20 cellular contexts compared by ENCODE assay signal in the genomic region with DNA sequence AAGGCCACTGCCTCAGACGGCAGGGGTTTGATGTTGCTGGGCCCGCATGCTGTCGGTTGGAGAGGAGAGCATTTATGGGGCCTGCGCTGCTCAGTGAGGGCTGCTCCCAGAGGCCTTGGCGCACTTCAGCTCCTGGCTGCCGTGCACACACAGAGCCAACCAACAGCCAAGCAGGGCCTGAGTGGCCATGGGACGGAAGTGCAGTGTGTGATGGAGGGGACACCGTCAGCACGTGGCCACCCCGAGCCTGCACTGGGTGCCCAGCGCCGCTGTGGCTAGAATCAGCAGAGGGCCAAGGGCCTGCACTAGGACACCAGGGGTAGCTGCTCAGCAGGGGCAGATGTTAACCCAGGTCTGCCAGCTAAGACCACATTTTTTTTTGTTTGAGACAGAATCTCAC. TPM values are rescaled to one million over a fixed set of nuclear protein-coding genes. Genes with fewer than 3 reads are reported as not detected.
DNase-seq lines count a peak whose midpoint lies in the region; FAIRE-seq and TF ChIP-seq lines count a peak whose summit lies in the region.
"Had no signal": no experiment of that assay in that cellular context is flagged by ENCODE, and none has a peak within 500 bp of the region (broad histone marks: within the 10 kb centered on the region; RNA-seq: fewer than 3 reads in every experiment).

No MANE protein-coding gene starts in this region.

- H2AFZ ChIP-seq in H1 (ENCODE audit: low read length) = no peak overlapping the region
- H2AFZ ChIP-seq in neuronal stem cell (ENCODE audit: low read length) = no peak overlapping the region

- 95% methylated on average over 12 of the region's 12 CpGs; no CpG with 5 or more reads in 1 of the 2 experiments for WGBS in H1 (ENCODE audit: extremely low coverage in 1 of 2, insufficient coverage in 1 of 2, insufficient read length in 1 of 2, insufficient replicate concordance in 2 of 2, low coverage in 1 of 2, low lambda C conversion rate in 2 of 2, missing lambda C conversion rate in 1 of 2), 2 experiments
- WGBS in neuronal stem cell (ENCODE audit: extremely low coverage in 2 of 2, insufficient read length in 2 of 2, insufficient replicate concordance in 1 of 2), 2 donors = no CpG with 5 or more reads among the region's 12 CpGs

- DNase-seq in GM20000 (ENCODE audit: low spot score) = peak; percentile 2
- peak; percentile 52 for DNase-seq in H7
- DNase-seq in H1 (ENCODE audit: low read depth in 1 of 2, low spot score in 2 of 2) = no peak
- no peak for DNase-seq in neuronal stem cell (ENCODE audit: low spot score)
- DNase-seq in SW 1271 (lab: John Stamatoyannopoulos, UW) = no peak
- no peak for DNase-seq in stimulated activated CD4-positive, alpha-beta T cell treated with anti-CD3 and anti-CD28 coated beads, Interleukin-12 subunit alpha, Interleukin-12 subunit beta, amount 100 ng/mL, for 4 hours
- DNase-seq in NCI-H128 (lab: John Stamatoyannopoulos, UW; ENCODE audit: unreplicated experiment) = no peak
- DNase-seq: AML-193; CD4-positive, alpha-beta T cell; DMS153; DMS79; GDM1; GOT3; HCEC 1CT; IMR-90; KBM-7 had no signal

- TF ChIP-seq CTCF in GM20000 (IDR thresholded peaks at IDR 0.05; ENCODE audit: extremely low read depth, missing control alignments) (no peak), H1 (IDR thresholded peaks at IDR 0.05; ENCODE audit: control extremely low read depth in 1 of 3, insufficient read depth in 1 of 3, low read depth in 1 of 3, low read length in 3 of 3) (no peak)

- H3K9ac ChIP-seq in H1 (replicated peaks in 1 of 4; ENCODE audit: extremely low read depth in 1 of 4, low read depth in 3 of 4, low read length in 3 of 4) (no peak overlapping the region), neuronal stem cell (ENCODE audit: low read depth, low read length, poor library complexity) (peak overlapping the region; percentile 68)

- POLR2A ChIA-PET in H1 (lab: Charles Lee; ENCODE audit: partially characterized antibody) = interaction anchor here (0.9 to 1.4 kb wide), 2 partner anchors 9 to 56 kb away, joined by 3 read pairs; no protein-coding TSS in a partner anchor

- FAIRE-seq in H1 (lab: Jason Lieb, UNC) = no peak
- FAIRE-seq: A549, GM12892 had no signal

- no peak overlapping the region for H3K14ac ChIP-seq in H1 (ENCODE audit: insufficient read length)
- H3K14ac ChIP-seq in neuronal stem cell (ENCODE audit: low read length) = peak overlapping the region; percentile 67

- 0 out of 2 replicates have a peak overlapping the region, but pooled peaks have one; percentile 45 for H2AK5ac ChIP-seq in H1 (ENCODE audit: low read depth, low read length)
- H2AK5ac ChIP-seq in neuronal stem cell (ENCODE audit: low read depth, low read length) = peak overlapping the region; percentile 91

- no peak overlapping the region for H2BK20ac ChIP-seq in H1 (ENCODE audit: low read length)

- H3K4ac ChIP-seq in H1 (replicated peaks; ENCODE audit: insufficient read length, low read depth, low read length) (no peak overlapping the region), neuronal stem cell (ENCODE audit: low read length) (peak overlapping the region; percentile 31)

- H4K8ac ChIP-seq in H1 (ENCODE audit: extremely low read depth, insufficient read depth, low read length) (no peak overlapping the region), neuronal stem cell (ENCODE audit: low read depth, low read length) (no peak overlapping the region)

- no peak overlapping the region for H4K5ac ChIP-seq in H1 (ENCODE audit: insufficient read length, low read depth, low read length)

- H3K18ac ChIP-seq in H1 (ENCODE audit: extremely low read depth, low read length) (no peak overlapping the region), neuronal stem cell (ENCODE audit: low read length) (peak overlapping the region; percentile 44)

- CTCF ChIA-PET in H1 (lab: Charles Lee; ENCODE audit: partially characterized antibody) = interaction anchor here (0.9 to 7.8 kb wide), 11 partner anchors 8 to 70 kb away, joined by 3 to 98 read pairs (median 4); a partner anchor contains a TSS

- H2BK12ac ChIP-seq in H1 (ENCODE audit: low read depth, low read length) = 0 out of 2 replicates have a peak overlapping the region, but pooled peaks have one; percentile 2
- no peak overlapping the region for H2BK12ac ChIP-seq in neuronal stem cell (ENCODE audit: low read length)

- H3K79me2 ChIP-seq in H1 (ENCODE audit: control insufficient read depth in 1 of 2, insufficient read depth in 2 of 2, low read length in 2 of 2) = no peaks in the 10 kb centered on the region

- no peaks in the 10 kb centered on the region for H3K9me3 ChIP-seq in H1 (ENCODE audit: insufficient read depth in 2 of 2, low read depth in 1 of 2, low read length in 1 of 2)
- no peaks in the 10 kb centered on the region for H3K9me3 ChIP-seq in neuronal stem cell (replicated peaks in 1 of 2; ENCODE audit: control insufficient read depth in 2 of 2, insufficient read depth in 1 of 2, low read depth in 1 of 2, low read length in 2 of 2)
- H3K9me3 ChIP-seq: A549 had no signal

- H4K91ac ChIP-seq in H1 (replicated peaks; ENCODE audit: insufficient read length, low read length) (no peak overlapping the region), neuronal stem cell (ENCODE audit: low read depth, low read length, poor library complexity) (no peak overlapping the region)

- H3K23ac ChIP-seq in H1 (ENCODE audit: insufficient read length) (no peak overlapping the region), neuronal stem cell (ENCODE audit: low read depth, low read length, poor library complexity) (peak overlapping the region; percentile 25)

- no peak for TF ChIP-seq RAD21 in H1 (IDR thresholded peaks at IDR 0.05 in 1 of 2, conservative IDR thresholded peaks at IDR 0.05 in 1 of 2; ENCODE audit: low read depth in 2 of 2, low read length in 2 of 2)

- 0 out of 2 replicates have a peak, but pooled peaks cover 1% of the 10 kb centered on the region for H3K36me3 ChIP-seq in H7 (replicated peaks; ENCODE audit: control insufficient read depth, insufficient read depth, low read length)
- no peaks in the 10 kb centered on the region for H3K36me3 ChIP-seq in H1 (ENCODE audit: control insufficient read depth in 2 of 4, insufficient read depth in 4 of 4, low read length in 3 of 4)
- H3K36me3 ChIP-seq in neuronal stem cell (replicated peaks in 1 of 2; ENCODE audit: control insufficient read depth in 2 of 2, insufficient read depth in 2 of 2, low read length in 2 of 2) = peaks cover 0 to 10% of the 10 kb centered on the region in 2 donors

- H2BK120ac ChIP-seq in H1 (replicated peaks; ENCODE audit: low read depth, low read length) (no peak overlapping the region), neuronal stem cell (ENCODE audit: low read depth, low read length) (no peak overlapping the region)

- H2BK5ac ChIP-seq in H1 (ENCODE audit: low read depth, low read length) = peak overlapping the region; percentile 69
- H2BK5ac ChIP-seq in neuronal stem cell (ENCODE audit: low read length) = no peak overlapping the region

- H3K27ac ChIP-seq in H1 (ENCODE audit: low read depth, low read length) (no peak overlapping the region), neuronal stem cell (replicated peaks; ENCODE audit: low read length) (no peak overlapping the region)
- H3K27ac ChIP-seq: A549, C4-2B, HL-60 had no signal

- no peak for TF ChIP-seq EP300 in H1 (IDR thresholded peaks at IDR 0.05; ENCODE audit: borderline replicate concordance in 1 of 2, low read depth in 2 of 2, low read length in 2 of 2)

- peaks cover 0 to 9% (median 4%) of the 10 kb centered on the region in 4 experiments; a peak in 4 of 7 replicates for H3K4me1 ChIP-seq in H1 (replicated peaks in 1 of 4; ENCODE audit: control insufficient read depth in 3 of 4, insufficient read depth in 4 of 4, low read length in 3 of 4)
- H3K4me1 ChIP-seq in neuronal stem cell (ENCODE audit: control insufficient read depth in 2 of 2, insufficient read depth in 1 of 2, low read depth in 1 of 2, low read length in 2 of 2) = no peaks in the 10 kb centered on the region
- H3K4me1 ChIP-seq: A549 had no signal

- no peak overlapping the region for H3K4me3 ChIP-seq in H7 (ENCODE audit: insufficient read depth, low read depth, low read length)
- no peak overlapping the region for H3K4me3 ChIP-seq in H1 (ENCODE audit: extremely low read depth in 1 of 4, insufficient read depth in 2 of 4, low read depth in 3 of 4, low read length in 4 of 4)
- H3K4me3 ChIP-seq in neuronal stem cell (ENCODE audit: low read length in 2 of 2) = peak overlapping the region in 1 of 2 donors; percentile 16
- H3K4me3 ChIP-seq: A549 had no signal

- no peaks in the 10 kb centered on the region for H4K20me1 ChIP-seq in H1 (replicated peaks in 1 of 2; ENCODE audit: control insufficient read depth in 1 of 2, insufficient read depth in 2 of 2, low read length in 2 of 2)

- TF ChIP-seq POLR2A in H1 (IDR thresholded peaks at IDR 0.05; ENCODE audit: control extremely low read depth in 1 of 2, low read depth in 2 of 2, low read length in 2 of 2) = no peak

- H2BK15ac ChIP-seq in H1 (ENCODE audit: low read length) (peak overlapping the region; percentile 81; the same call in 1 of the 2 replicates), neuronal stem cell (ENCODE audit: low read length) (peak overlapping the region; percentile 46)

- H3K56ac ChIP-seq in H1 (replicated peaks; ENCODE audit: insufficient read length, low read depth, low read length) = no peak overlapping the region

- H3K27me3 ChIP-seq in H7 (ENCODE audit: control insufficient read depth, insufficient read depth, low read length) = no peaks in the 10 kb centered on the region
- H3K27me3 ChIP-seq in H1 (replicated peaks in 1 of 4; ENCODE audit: control insufficient read depth in 3 of 4, extremely low read depth in 1 of 4, insufficient read depth in 3 of 4, low read length in 3 of 4) = no peaks in the 10 kb centered on the region
- no peaks in the 10 kb centered on the region for H3K27me3 ChIP-seq in neuronal stem cell (ENCODE audit: control insufficient read depth in 3 of 3, insufficient read depth in 3 of 3, low read depth in 1 of 3, low read length in 3 of 3)

- H3K23me2 ChIP-seq in H1 (ENCODE audit: low read depth, low read length) = no peaks in the 10 kb centered on the region

- H3K79me1 ChIP-seq in H1 (ENCODE audit: low read depth, low read length) (no peaks in the 10 kb centered on the region), neuronal stem cell (ENCODE audit: low read depth, low read length) (no peaks in the 10 kb centered on the region)

- no peak overlapping the region for H3K4me2 ChIP-seq in H1 (ENCODE audit: insufficient read depth in 1 of 2, low read depth in 2 of 2, low read length in 2 of 2)
- H3K4me2 ChIP-seq in neuronal stem cell (ENCODE audit: insufficient read depth, low read length, poor library complexity, severe bottlenecking) = no peak overlapping the region
- H3K4me2 ChIP-seq: A549 had no signal

RNA-seq across cellular contexts. Expression of a gene that starts 21.8 kb away (rescaled TPM):
- total RNA-seq in H7 (2014; rRNA removed; shearing (Covaris generic)) = 76.6 and 92.3 TPM in 2 replicates
- 33.6 and 35.3 TPM in 2 replicates for total RNA-seq in H1 (2021; fragmentation: NEBNext Ultra II Directional; extraction: Animal tissue kit (Norgen Biotek cat#: 25700))
- polyA plus RNA-seq in H1 (2011; rRNA removed) = 22.9 and 33.7 TPM in 2 replicates
- 25.1 TPM for polyA plus RNA-seq in H1 (2011; cell fraction: cytosol; rRNA removed)
- 34.8 TPM for polyA plus RNA-seq in H1 (2011; cell fraction: nucleus; rRNA removed)
- 16.3 to 22.6 TPM (median 21.6 TPM) in 4 replicates for polyA plus RNA-seq in H1 (2012, experiment 1 of 2)
- 13.3 TPM for polyA plus RNA-seq in H1 (2012, experiment 2 of 2)
- polyA plus RNA-seq in H1 (2013, experiment 1 of 2) = 14.7 TPM
- 14.9 TPM for polyA plus RNA-seq in H1 (2013, experiment 2 of 2)
- polyA minus RNA-seq in H1 (2011; rRNA and poly(A)+ RNA removed) = 48.3 and 51.7 TPM in 2 replicates
- polyA minus RNA-seq in H1 (2011; cell fraction: cytosol; rRNA and poly(A)+ RNA removed) = 40.4 TPM
- 30.4 TPM for polyA minus RNA-seq in H1 (2011; cell fraction: nucleus; rRNA and poly(A)+ RNA removed)
- polyA plus RNA-seq in neuronal stem cell (2013, experiment 1 of 2) = 7.4 TPM
- 8.0 TPM for polyA plus RNA-seq in neuronal stem cell (2013, experiment 2 of 2)

RNA-seq across cellular contexts. Expression of a gene that starts 29.7 kb away (rescaled TPM):
- 132 and 150 TPM in 2 replicates for total RNA-seq in H7 (2014; rRNA removed; shearing (Covaris generic))
- total RNA-seq in H1 (2021; fragmentation: NEBNext Ultra II Directional; extraction: Animal tissue kit (Norgen Biotek cat#: 25700)) = 186 and 195 TPM in 2 replicates
- polyA plus RNA-seq in H1 (2011; rRNA removed) = 171 and 224 TPM in 2 replicates
- 133 TPM for polyA plus RNA-seq in H1 (2011; cell fraction: cytosol; rRNA removed)
- 270 TPM for polyA plus RNA-seq in H1 (2011; cell fraction: nucleus; rRNA removed)
- polyA plus RNA-seq in H1 (2012, experiment 1 of 2) = 144 to 168 TPM (median 154 TPM) in 4 replicates
- 26.5 TPM for polyA plus RNA-seq in H1 (2012, experiment 2 of 2)
- 104 TPM for polyA plus RNA-seq in H1 (2013, experiment 1 of 2)
- polyA plus RNA-seq in H1 (2013, experiment 2 of 2) = 99.0 TPM
- 417 and 489 TPM in 2 replicates for polyA minus RNA-seq in H1 (2011; rRNA and poly(A)+ RNA removed)
- 122 TPM for polyA minus RNA-seq in H1 (2011; cell fraction: cytosol; rRNA and poly(A)+ RNA removed)
- polyA minus RNA-seq in H1 (2011; cell fraction: nucleus; rRNA and poly(A)+ RNA removed) = 124 TPM
- polyA plus RNA-seq in neuronal stem cell (2013, experiment 1 of 2) = 92.1 TPM
- 91.9 TPM for polyA plus RNA-seq in neuronal stem cell (2013, experiment 2 of 2)

RNA-seq across cellular contexts. Expression of a gene that starts 52.2 kb away (rescaled TPM):
- 114 and 118 TPM in 2 replicates for total RNA-seq in H7 (2014; rRNA removed; shearing (Covaris generic))
- 183 TPM in 2 replicates for total RNA-seq in H1 (2021; fragmentation: NEBNext Ultra II Directional; extraction: Animal tissue kit (Norgen Biotek cat#: 25700))
- polyA plus RNA-seq in H1 (2011; rRNA removed) = 59.2 and 89.0 TPM in 2 replicates
- 69.0 TPM for polyA plus RNA-seq in H1 (2011; cell fraction: cytosol; rRNA removed)
- polyA plus RNA-seq in H1 (2011; cell fraction: nucleus; rRNA removed) = 66.9 TPM
- 130 to 155 TPM (median 146 TPM) in 4 replicates for polyA plus RNA-seq in H1 (2012, experiment 1 of 2)
- polyA plus RNA-seq in H1 (2012, experiment 2 of 2) = 218 TPM
- 116 TPM for polyA plus RNA-seq in H1 (2013, experiment 1 of 2)
- 122 TPM for polyA plus RNA-seq in H1 (2013, experiment 2 of 2)
- 20.0 and 39.8 TPM in 2 replicates for polyA minus RNA-seq in H1 (2011; rRNA and poly(A)+ RNA removed)
- polyA minus RNA-seq in H1 (2011; cell fraction: cytosol; rRNA and poly(A)+ RNA removed) = 41.8 TPM
- polyA minus RNA-seq in H1 (2011; cell fraction: nucleus; rRNA and poly(A)+ RNA removed) = 27.7 TPM
- polyA plus RNA-seq in neuronal stem cell (2013, experiment 1 of 2) = 222 TPM
- polyA plus RNA-seq in neuronal stem cell (2013, experiment 2 of 2) = 221 TPM

Comparison
In these comparisons a context has a peak if more than half of its experiments do, and no peak if none do; other contexts are left out.
1. DNase-seq: peak in GM20000 (single experiment) and H7 (single experiment); none in H1 (0 of 2), neuronal stem cell (single experiment), SW 1271 (0 of 2), stimulated activated CD4-positive, alpha-beta T cell treated with anti-CD3 and anti-CD28 coated beads, Interleukin-12 subunit alpha, Interleukin-12 subunit beta, amount 100 ng/mL, for 4 hours (single experiment) and NCI-H128 (single experiment).